ENCODE assay signal across 1 cellular context in genomic region chr12:55973598-55974307, GRCh38.
A peak's percentile ranks its signal among the peaks of the same experiment; 100 is the strongest.
TF ChIP-seq lines count a peak whose summit lies in the region.

TSS of gene RAB5B (plus strand) at chr12:55974078. CDS start at chr12:55986961, 12,883 bp downstream.

TF ChIP-seq in K562, 482 proteins besides CTCF, POLR2A, EP300 and RAD21 (continued from another document):
- TF ChIP-seq ARID3A (IDR thresholded peaks at IDR 0.05; ENCODE audit: borderline replicate concordance, low read depth, low read length) = peak; percentile 99
- no peak for TF ChIP-seq CHD7 (IDR thresholded peaks at IDR 0.05; ENCODE audit: low read depth, low read length)
- TF ChIP-seq SIX5 (IDR thresholded peaks at IDR 0.05; ENCODE audit: borderline replicate concordance in 1 of 2, insufficient read depth in 1 of 2, low read depth in 1 of 2, low read length in 2 of 2) = no peak
- no peak for TF ChIP-seq RBM34 (IDR thresholded peaks at IDR 0.05; ENCODE audit: borderline replicate concordance, insufficient read depth, low read length)
- TF ChIP-seq NFE2 (IDR thresholded peaks at IDR 0.05; ENCODE audit: low read depth) = 0 out of 2 replicates have a peak, but pooled peaks have one; percentile 32
- no peak for TF ChIP-seq ZNF699 (CRISPR knock-in tag; IDR thresholded peaks at IDR 0.05; ENCODE audit: insufficient replicate concordance)
- TF ChIP-seq ESRRA (IDR thresholded peaks at IDR 0.05; ENCODE audit: borderline replicate concordance, low read depth) = peak; percentile 47; the same call in 1 of the 2 replicates
- peak; percentile 82; the same call in 1 of the 2 replicates for TF ChIP-seq PML (IDR thresholded peaks at IDR 0.05; ENCODE audit: low read length)
- 0 out of 2 replicates have a peak, but pooled peaks have one; percentile 46 for TF ChIP-seq GABPA (tag; conservative IDR thresholded peaks at IDR 0.05; ENCODE audit: low read depth)
- peak in 1 of 2 experiments; percentile 93; a peak in 2 of 4 replicates for TF ChIP-seq HDAC1 (IDR thresholded peaks at IDR 0.05)
- TF ChIP-seq ZNF583 (CRISPR knock-in tag; IDR thresholded peaks at IDR 0.05) = no peak
- TF ChIP-seq ZNF311 (CRISPR knock-in tag; IDR thresholded peaks at IDR 0.05) = no peak
- TF ChIP-seq THAP7 (CRISPR knock-in tag; IDR thresholded peaks at IDR 0.05) = no peak
- no peak; the same call in 1 of the 2 replicates for TF ChIP-seq HLTF (IDR thresholded peaks at IDR 0.05)
- TF ChIP-seq ZZZ3 (IDR thresholded peaks at IDR 0.05) = no peak
- no peak for TF ChIP-seq ELK1 (CRISPR knock-in tag; IDR thresholded peaks at IDR 0.05)
- TF ChIP-seq TSHZ1 (CRISPR knock-in tag; IDR thresholded peaks at IDR 0.05) = no peak
- no peak for TF ChIP-seq ZNF121 (CRISPR knock-in tag; conservative IDR thresholded peaks at IDR 0.05)
- TF ChIP-seq CEBPZ (IDR thresholded peaks at IDR 0.05; ENCODE audit: borderline replicate concordance, low read depth, low read length) = peak; percentile 100
TF ChIP-seq in K562: peak in this region for 124.
